1 cellular context compared by ENCODE assay signal in the genomic region with DNA sequence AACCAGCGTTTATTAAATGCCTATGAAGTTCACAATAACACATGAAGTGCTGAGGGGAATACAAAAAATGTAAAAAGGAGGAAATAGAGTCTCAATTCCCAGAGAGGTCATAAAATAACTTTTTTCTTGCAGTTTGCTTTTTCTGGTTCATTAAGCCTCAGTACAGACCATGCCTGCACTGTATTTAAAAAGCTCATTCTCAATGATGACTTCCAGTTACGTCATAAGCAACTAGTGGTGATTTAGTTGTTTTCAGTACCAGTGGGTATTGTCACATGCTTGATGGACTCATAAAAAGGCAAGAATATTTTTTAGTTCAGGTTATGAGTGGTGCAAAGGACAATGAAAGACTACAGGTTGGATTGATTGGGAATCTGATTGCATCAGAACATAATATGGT.
TF ChIP-seq lines count a peak whose summit lies in the region.

No MANE protein-coding gene starts in this region.

TF ChIP-seq in HEK293, 187 proteins besides CTCF, POLR2A, EP300 and RAD21 (continued from another document):
- no peak for TF ChIP-seq ZNF449 (tag by site-specific recombination; IDR thresholded peaks at IDR 0.05)
- peak; percentile 24; the same call in 1 of the 2 replicates for TF ChIP-seq OSR2 (tag by site-specific recombination; IDR thresholded peaks at IDR 0.05)
- no peak for TF ChIP-seq ZNF473 (tag by site-specific recombination; IDR thresholded peaks at IDR 0.05)
- 0 out of 2 replicates have a peak, but pooled peaks have one; percentile 12 for TF ChIP-seq ZBTB20 (tag by site-specific recombination; IDR thresholded peaks at IDR 0.05)
- peak; percentile 51; the same call in 1 of the 2 replicates for TF ChIP-seq ZBTB21 (tag by site-specific recombination; IDR thresholded peaks at IDR 0.05)
- peak; percentile 97 for TF ChIP-seq PRDM6 (tag by site-specific recombination; IDR thresholded peaks at IDR 0.05)
- 0 out of 2 replicates have a peak, but pooled peaks have one; percentile 28 for TF ChIP-seq KLF10 (tag by site-specific recombination; IDR thresholded peaks at IDR 0.05)
- TF ChIP-seq, protein P1, sequence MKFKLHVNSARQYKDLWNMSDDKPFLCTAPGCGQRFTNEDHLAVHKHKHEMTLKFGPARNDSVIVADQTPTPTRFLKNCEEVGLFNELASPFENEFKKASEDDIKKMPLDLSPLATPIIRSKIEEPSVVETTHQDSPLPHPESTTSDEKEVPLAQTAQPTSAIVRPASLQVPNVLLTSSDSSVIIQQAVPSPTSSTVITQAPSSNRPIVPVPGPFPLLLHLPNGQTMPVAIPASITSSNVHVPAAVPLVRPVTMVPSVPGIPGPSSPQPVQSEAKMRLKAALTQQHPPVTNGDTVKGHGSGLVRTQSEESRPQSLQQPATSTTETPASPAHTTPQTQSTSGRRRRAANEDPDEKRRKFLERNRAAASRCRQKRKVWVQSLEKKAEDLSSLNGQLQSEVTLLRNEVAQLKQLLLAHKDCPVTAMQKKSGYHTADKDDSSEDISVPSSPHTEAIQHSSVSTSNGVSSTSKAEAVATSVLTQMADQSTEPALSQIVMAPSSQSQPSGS (tag by site-specific recombination; IDR thresholded peaks at IDR 0.05; ENCODE audit: low read depth): peak; percentile 85
- TF ChIP-seq, protein P2, sequence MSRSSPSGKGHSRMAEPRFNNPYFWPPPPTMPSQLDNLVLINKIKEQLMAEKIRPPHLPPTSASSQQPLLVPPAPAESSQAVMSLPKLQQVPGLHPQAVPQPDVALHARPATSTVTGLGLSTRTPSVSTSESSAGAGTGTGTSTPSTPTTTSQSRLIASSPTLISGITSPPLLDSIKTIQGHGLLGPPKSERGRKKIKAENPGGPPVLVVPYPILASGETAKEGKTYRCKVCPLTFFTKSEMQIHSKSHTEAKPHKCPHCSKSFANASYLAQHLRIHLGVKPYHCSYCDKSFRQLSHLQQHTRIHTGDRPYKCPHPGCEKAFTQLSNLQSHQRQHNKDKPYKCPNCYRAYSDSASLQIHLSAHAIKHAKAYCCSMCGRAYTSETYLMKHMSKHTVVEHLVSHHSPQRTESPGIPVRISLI (tag by site-specific recombination; IDR thresholded peaks at IDR 0.05): peak; percentile 79; the same call in 1 of the 2 replicates
- TF ChIP-seq, protein P3, sequence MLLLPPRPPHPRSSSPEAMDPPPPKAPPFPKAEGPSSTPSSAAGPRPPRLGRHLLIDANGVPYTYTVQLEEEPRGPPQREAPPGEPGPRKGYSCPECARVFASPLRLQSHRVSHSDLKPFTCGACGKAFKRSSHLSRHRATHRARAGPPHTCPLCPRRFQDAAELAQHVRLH (tag by site-specific recombination; IDR thresholded peaks at IDR 0.05): peak; percentile 35; the same call in 1 of the 2 replicates
